Comparison of ENCODE assay signal across 1 cellular context in the genomic region with DNA sequence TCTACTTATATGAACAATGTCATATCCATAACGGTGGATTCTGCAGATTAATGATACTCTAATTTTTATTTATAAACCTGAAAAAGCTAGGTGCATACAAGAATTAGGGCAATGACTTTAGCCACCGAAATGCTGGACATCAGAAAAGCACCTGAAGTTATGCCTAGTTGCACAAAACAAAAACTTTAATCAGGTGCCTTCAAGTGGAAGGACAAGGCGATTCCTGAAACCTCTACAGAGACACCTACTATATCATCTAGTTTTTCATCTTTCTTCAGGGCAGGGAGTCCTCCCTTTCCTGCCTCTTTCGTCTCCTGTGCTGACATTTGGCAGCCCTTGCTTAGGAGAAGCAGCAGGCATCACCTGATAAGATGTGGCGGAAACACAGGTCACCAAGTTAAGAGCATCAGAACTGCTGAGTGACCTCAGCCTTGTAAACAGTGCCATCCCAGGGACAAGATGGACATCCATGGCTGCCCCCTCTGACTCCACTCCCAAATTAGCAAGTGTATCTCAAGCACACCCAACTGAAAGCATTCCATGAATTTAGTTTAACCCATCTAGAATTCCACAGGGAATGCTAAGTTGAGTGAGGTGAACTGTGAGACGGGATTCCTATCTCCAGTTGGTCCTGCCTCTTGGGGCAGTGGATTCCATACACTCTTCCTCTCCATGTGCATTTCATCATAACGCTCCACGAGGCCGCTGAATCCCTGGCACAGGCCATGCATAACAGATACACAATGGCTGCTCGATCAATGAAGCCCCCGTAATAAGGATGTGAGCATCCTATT.
TF ChIP-seq lines count a peak whose summit lies in the region.

No MANE protein-coding gene starts in this region.

TF ChIP-seq in SK-N-SH treated with all-trans-retinoic acid at 6 μM for 48 hours, 23 proteins besides CTCF, POLR2A, EP300 and RAD21 (continued from another document):
- TF ChIP-seq, protein P1, sequence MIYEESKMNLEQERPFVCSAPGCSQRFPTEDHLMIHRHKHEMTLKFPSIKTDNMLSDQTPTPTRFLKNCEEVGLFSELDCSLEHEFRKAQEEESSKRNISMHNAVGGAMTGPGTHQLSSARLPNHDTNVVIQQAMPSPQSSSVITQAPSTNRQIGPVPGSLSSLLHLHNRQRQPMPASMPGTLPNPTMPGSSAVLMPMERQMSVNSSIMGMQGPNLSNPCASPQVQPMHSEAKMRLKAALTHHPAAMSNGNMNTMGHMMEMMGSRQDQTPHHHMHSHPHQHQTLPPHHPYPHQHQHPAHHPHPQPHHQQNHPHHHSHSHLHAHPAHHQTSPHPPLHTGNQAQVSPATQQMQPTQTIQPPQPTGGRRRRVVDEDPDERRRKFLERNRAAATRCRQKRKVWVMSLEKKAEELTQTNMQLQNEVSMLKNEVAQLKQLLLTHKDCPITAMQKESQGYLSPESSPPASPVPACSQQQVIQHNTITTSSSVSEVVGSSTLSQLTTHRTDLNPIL (CRISPR knock-in tag; IDR thresholded peaks at IDR 0.05; ENCODE audit: low read depth), result no peak
- TF ChIP-seq ZFP3 (CRISPR knock-in tag; IDR thresholded peaks at IDR 0.05), result no peak
